In the genomic region with DNA sequence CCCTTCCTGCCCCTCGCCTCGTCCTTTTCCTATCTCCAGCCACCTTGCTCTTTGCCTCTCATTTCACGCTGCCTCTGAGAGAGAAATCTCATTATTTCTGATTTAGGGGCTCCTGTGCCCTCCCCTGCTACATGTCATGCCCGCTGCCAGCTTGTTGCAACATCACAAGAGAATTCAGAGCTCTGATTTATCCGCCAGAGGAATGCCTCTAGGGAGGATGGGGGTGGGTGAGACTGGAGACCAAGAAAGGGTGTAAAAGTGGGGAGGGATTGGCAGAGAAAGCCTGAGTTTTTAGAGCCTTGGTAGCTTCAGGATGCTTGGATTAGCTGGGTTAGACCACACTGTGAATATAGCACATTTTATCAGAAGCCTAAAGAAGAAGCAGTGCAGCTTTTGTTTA, we compare ENCODE assay signal across 30 cellular contexts.
DNase-seq lines count a peak whose midpoint lies in the region; ATAC-seq, FAIRE-seq and TF ChIP-seq lines count a peak whose summit lies in the region.
"Had no signal": no experiment of that assay in that cellular context is flagged by ENCODE, and none has a peak within 500 bp of the region (broad histone marks: within the 10 kb centered on the region; RNA-seq: fewer than 3 reads in every experiment).

No MANE protein-coding gene starts in this region.

- H3K27me3 Mint-ChIP-seq in HFFc6 (ENCODE audit: insufficient read depth), result no peaks in the 10 kb centered on the region; the same call in none of the 2 replicates
- H3K27me3 Mint-ChIP-seq: activated CD4-positive, alpha-beta T cell treated with anti-CD3 and anti-CD28 coated beads, Interleukin-2, amount 10 ng/mL, durations not matched to agents 7 days and 5 days; CD8-positive, alpha-beta memory T cell; effector memory CD8-positive, alpha-beta T cell; type B pancreatic cell had no signal

- H3K4me1 Mint-ChIP-seq in HFFc6 (ENCODE audit: low read depth), result peaks cover 25% of the 10 kb centered on the region
- H3K4me1 Mint-ChIP-seq: activated CD4-positive, alpha-beta T cell treated with anti-CD3 and anti-CD28 coated beads, Interleukin-2, amount 10 ng/mL, durations not matched to agents 7 days and 5 days; CD8-positive, alpha-beta memory T cell; immature natural killer cell had no signal

- no peak overlapping the region for H3K9ac ChIP-seq in adipocyte (ENCODE audit: low read length)
- H3K9ac ChIP-seq: KMS-11 had no signal

- no peaks in the 10 kb centered on the region for H3K9me3 Mint-ChIP-seq in HFFc6
- H3K9me3 Mint-ChIP-seq: activated CD4-positive, alpha-beta T cell treated with anti-CD3 and anti-CD28 coated beads, Interleukin-2, amount 10 ng/mL, durations not matched to agents 7 days and 5 days; activated T-cell treated with anti-CD3 and anti-CD28 coated beads, Interleukin-2, amount 50 U/mL, for 4 hours; effector memory CD8-positive, alpha-beta T cell; WTC11 had no signal

- ATAC-seq in A549 (peak in 1 of 2 experiments; percentile 21; a peak in 1 of 6 replicates), left lung (no peak)
- ATAC-seq: activated T-cell treated with anti-CD3 and anti-CD28 coated beads, Interleukin-2, amount 50 U/mL, for 4 hours; effector memory CD8-positive, alpha-beta T cell; left colon; WTC11 had no signal

- H3K27ac ChIP-seq in A549 (peak overlapping the region in 1 of 2 experiments; percentile 60; a peak in 3 of 6 replicates), left lung (no peak overlapping the region)
- H3K27ac ChIP-seq: KMS-11 had no signal

- TF ChIP-seq EP300 in A549 (IDR thresholded peaks at IDR 0.05), result no peak

- H3K4me3 ChIP-seq in A549 (no peak overlapping the region), adipocyte (ENCODE audit: low read length) (no peak overlapping the region), fibroblast of the aortic adventitia (ENCODE audit: low read depth, low read length) (no peak overlapping the region), left lung (no peak overlapping the region)
- H3K4me3 ChIP-seq: adrenal gland, coronary artery had no signal

- intact Hi-C loops in left lung (cut with DNase I), result no loop called here

- H3K36me3 Mint-ChIP-seq in HFFc6 (ENCODE audit: low read depth), result no peaks in the 10 kb centered on the region
- H3K36me3 Mint-ChIP-seq: CD8-positive, alpha-beta memory T cell; immature natural killer cell; WTC11 had no signal

- no peak for TF ChIP-seq CTCF in A549 (IDR thresholded peaks at IDR 0.05)
- no peak for TF ChIP-seq CTCF in HFFc6 (IDR thresholded peaks at IDR 0.05)
- TF ChIP-seq CTCF in fibroblast of the aortic adventitia (IDR thresholded peaks at IDR 0.05; ENCODE audit: insufficient read depth, low read length), result no peak
- no peak for TF ChIP-seq CTCF in left lung (IDR thresholded peaks at IDR 0.05)

- peak overlapping the region; percentile 56 for H3K4me2 ChIP-seq in A549
- H3K4me2 ChIP-seq: KMS-11 had no signal

- 75% methylated on average over 5 of the region's 5 CpGs for WGBS in A549 (ENCODE audit: missing lambda C conversion rate)

- H3K27me3 ChIP-seq in adipocyte (replicated peaks; ENCODE audit: control insufficient read depth, insufficient read depth, low read length) (peaks cover 19% of the 10 kb centered on the region), left lung (no peaks in the 10 kb centered on the region)
- H3K27me3 ChIP-seq: adrenal gland, BE2C had no signal

- no peak for TF ChIP-seq RAD21 in A549 (conservative IDR thresholded peaks at IDR 0.05 in 1 of 2, IDR thresholded peaks at IDR 0.05 in 1 of 2)

- H3K36me3 ChIP-seq in adipocyte (ENCODE audit: control insufficient read depth, insufficient read depth, low read length, severe bottlenecking) (no peaks in the 10 kb centered on the region), left lung (no peaks in the 10 kb centered on the region)
- H3K36me3 ChIP-seq: adrenal gland, BE2C had no signal

- no peak for TF ChIP-seq POLR2A in A549 (IDR thresholded peaks at IDR 0.05; ENCODE audit: low read length)

- H3K4me1 ChIP-seq in A549, result peaks cover 34% of the 10 kb centered on the region
- H3K4me1 ChIP-seq in adipocyte (ENCODE audit: control insufficient read depth, insufficient read depth, low read length), result peaks cover 22% of the 10 kb centered on the region
- no peaks in the 10 kb centered on the region for H3K4me1 ChIP-seq in left lung
- H3K4me1 ChIP-seq: BE2C had no signal

- H3K27ac Mint-ChIP-seq in HFFc6, result peak overlapping the region; percentile 50
- H3K27ac Mint-ChIP-seq: activated CD4-positive, alpha-beta T cell treated with anti-CD3 and anti-CD28 coated beads, Interleukin-2, amount 10 ng/mL, durations not matched to agents 7 days and 5 days; effector memory CD8-positive, alpha-beta T cell; H9; immature natural killer cell; type B pancreatic cell; WTC11 had no signal

- H3K4me3 Mint-ChIP-seq in HFFc6, result peak overlapping the region; percentile 39; the same call in 1 of the 2 replicates
- H3K4me3 Mint-ChIP-seq: activated CD4-positive, alpha-beta T cell treated with anti-CD3 and anti-CD28 coated beads, Interleukin-2, amount 10 ng/mL, durations not matched to agents 7 days and 5 days; activated T-cell treated with anti-CD3 and anti-CD28 coated beads, Interleukin-2, amount 50 U/mL, for 4 hours; CD8-positive, alpha-beta memory T cell; effector memory CD8-positive, alpha-beta T cell; H9; immature natural killer cell; type B pancreatic cell; WTC11 had no signal

- H3K9me3 ChIP-seq in A549, result no peaks in the 10 kb centered on the region
- no peaks in the 10 kb centered on the region for H3K9me3 ChIP-seq in adipocyte (ENCODE audit: control insufficient read depth, low read length)
- H3K9me3 ChIP-seq in left lung, result no peaks in the 10 kb centered on the region
- H3K9me3 ChIP-seq: adrenal gland, BE2C had no signal

- DNase-seq in A549 (ENCODE audit: low read depth in 1 of 2, low spot score in 1 of 2) (no peak), HFFc6 (no peak), adipocyte (ENCODE audit: low read depth) (peak; percentile 22), fibroblast of the aortic adventitia (ENCODE audit: low read depth) (peak; percentile 27), foreskin melanocyte (no peak), RKO (ENCODE audit: low spot score) (no peak), left lung (no peak), D341Med (ENCODE audit: low spot score) (no peak)
- DNase-seq: activated CD4-positive, alpha-beta T cell treated with anti-CD3 and anti-CD28 coated beads, Interleukin-2, amount 10 ng/mL, durations not matched to agents 7 days and 5 days; activated T-cell treated with anti-CD3 and anti-CD28 coated beads, Interleukin-2, amount 50 U/mL, for 4 hours; BE2C; CD8-positive, alpha-beta memory T cell; DMS153; effector memory CD8-positive, alpha-beta T cell; erythroblast; H9; hippocampal formation; immature natural killer cell; left colon; NCI-H526; SIG-M5; stimulated activated CD4-positive, alpha-beta T cell treated with anti-CD3 and anti-CD28 coated beads, Interleukin-2, amount 100 ng/mL, for 48 hours had no signal

- POLR2A ChIA-PET in A549 (lab: Yijun Ruan, JAX), result no interaction called here

- FAIRE-seq in A549 (lab: Jason Lieb, UNC), result no peak
- FAIRE-seq: A204.1, bronchial epithelial cell, G401.6 had no signal

- CTCF ChIA-PET in A549 (lab: Yijun Ruan, JAX), result no interaction called here

TF ChIP-seq in A549, 52 proteins besides CTCF, POLR2A, EP300 and RAD21:
- TF ChIP-seq CBX8 (IDR thresholded peaks at IDR 0.05) (no peak), CEBPB (IDR thresholded peaks at IDR 0.05) (0 out of 4 replicates have a peak, but pooled peaks have one; percentile 17 to 26)

Comparison
In these comparisons a context has a peak if more than half of its experiments do, and no peak if none do; other contexts are left out.
1. DNase-seq: peak in adipocyte (single experiment) and fibroblast of the aortic adventitia (single experiment); none in A549 (0 of 2), HFFc6 (single experiment), foreskin melanocyte (single experiment), RKO (single experiment), left lung (0 of 2) and D341Med (single experiment).